Comparison of ENCODE assay signal across 10 cellular contexts in genomic region chr14:100801433-100801832, GRCh38. TPM values are rescaled to one million over a fixed set of nuclear protein-coding genes. Genes with fewer than 3 reads are reported as not detected.
DNase-seq lines count a peak whose midpoint lies in the region; ATAC-seq and TF ChIP-seq lines count a peak whose summit lies in the region.
"Not testable (repeated sequence)": the region's sequence is repeated elsewhere in the genome, so short reads cannot be mapped to it uniquely, and the experiment has no call there.
"Had no signal": no experiment of that assay in that cellular context is flagged by ENCODE, and none has a peak within 500 bp of the region (broad histone marks: within the 10 kb centered on the region; RNA-seq: fewer than 3 reads in every experiment).

No MANE protein-coding gene starts in this region.

- not testable (repeated sequence) for H3K4me3 ChIP-seq in BLaER1; NB4 (ENCODE audit: low read depth, low read length)

- peak overlapping the region; percentile 39 for H3K27ac Mint-ChIP-seq in stimulated activated naive B cell treated with anti-CD40 and anti-IgM and Interleukin-4, amounts not matched to agents 10 μg/mL and 1 μg/mL and 100 μg/mL, for 72 hours

- not testable (repeated sequence) for H3K36me3 ChIP-seq in BLaER1

- TF ChIP-seq POLR2A in NB4 (IDR thresholded peaks at IDR 0.05; ENCODE audit: extremely low read depth, insufficient read length) = not testable (repeated sequence)

- peaks cover 21% of the 10 kb centered on the region for H3K4me1 ChIP-seq in BLaER1

- H3K27ac ChIP-seq in BLaER1 = not testable (repeated sequence)

- intact Hi-C loops in Right ventricle myocardium inferior (cut with DNase I); left ventricle myocardium superior (cut with micrococcal nuclease): not testable (repeated sequence)

- not testable (repeated sequence) for H3K27me3 Mint-ChIP-seq in stimulated activated naive B cell treated with anti-CD40 and anti-IgM and Interleukin-4, amounts not matched to agents 10 μg/mL and 1 μg/mL and 100 μg/mL, for 72 hours

- not testable (repeated sequence) for H4K20me1 ChIP-seq in BLaER1

- not testable (repeated sequence) for ATAC-seq in Right ventricle myocardium inferior; left ventricle myocardium superior; stimulated activated naive B cell treated with anti-CD40 and anti-IgM and Interleukin-4, amounts not matched to agents 10 μg/mL and 1 μg/mL and 100 μg/mL, for 72 hours (replicated peaks)

- peak; percentile 64 for DNase-seq in NB4 (ENCODE audit: low read depth)
- DNase-seq in Right ventricle myocardium inferior (ENCODE audit: missing footprints) = peak; percentile 2
- DNase-seq in left ventricle myocardium superior = peak; percentile 6
- not testable (repeated sequence) for DNase-seq in stimulated activated naive B cell treated with anti-CD40 and anti-IgM and Interleukin-4, amounts not matched to agents 10 μg/mL and 1 μg/mL and 100 μg/mL, for 72 hours

- not testable (repeated sequence) for H3K27me3 ChIP-seq in BLaER1

- not testable (repeated sequence) for H3K9me3 ChIP-seq in BLaER1

- TF ChIP-seq CTCF in NB4 (IDR thresholded peaks at IDR 0.05; ENCODE audit: low read depth, low read length) = not testable (repeated sequence)

- H3K9ac ChIP-seq in BLaER1 = not testable (repeated sequence)

- peak overlapping the region; percentile 36 for H3K4me2 ChIP-seq in BLaER1

- H3K36me3 Mint-ChIP-seq in stimulated activated naive B cell treated with anti-CD40 and anti-IgM and Interleukin-4, amounts not matched to agents 10 μg/mL and 1 μg/mL and 100 μg/mL, for 72 hours = not testable (repeated sequence)

- not testable (repeated sequence) for H3K4me3 Mint-ChIP-seq in stimulated activated naive B cell treated with anti-CD40 and anti-IgM and Interleukin-4, amounts not matched to agents 10 μg/mL and 1 μg/mL and 100 μg/mL, for 72 hours

- H3K9me3 Mint-ChIP-seq in stimulated activated naive B cell treated with anti-CD40 and anti-IgM and Interleukin-4, amounts not matched to agents 10 μg/mL and 1 μg/mL and 100 μg/mL, for 72 hours = not testable (repeated sequence)

- H3K4me1 Mint-ChIP-seq in stimulated activated naive B cell treated with anti-CD40 and anti-IgM and Interleukin-4, amounts not matched to agents 10 μg/mL and 1 μg/mL and 100 μg/mL, for 72 hours = not testable (repeated sequence)

RNA-seq across cellular contexts. Expression of gene MEG3, which starts 24.5 kb away (rescaled TPM):
- total RNA-seq in Right ventricle myocardium inferior = 34.8 TPM
- total RNA-seq in left ventricle myocardium superior = 20.6 TPM
- total RNA-seq: B cell; Caco-2; Calu3; CD4-positive, alpha-beta T cell; CD8-positive, alpha-beta T cell had no signal
